ENCODE assay signal across 8 cellular contexts in genomic region chr16:14634389-14634725, GRCh38. TPM values are rescaled to one million over a fixed set of nuclear protein-coding genes. Genes with fewer than 3 reads are reported as not detected.
DNase-seq lines count a peak whose midpoint lies in the region; ATAC-seq and TF ChIP-seq lines count a peak whose summit lies in the region.
"Had no signal": no experiment of that assay in that cellular context is flagged by ENCODE, and none has a peak within 500 bp of the region (broad histone marks: within the 10 kb centered on the region; RNA-seq: fewer than 3 reads in every experiment).

No MANE protein-coding gene starts in this region.

- no peaks in the 10 kb centered on the region for H3K27me3 Mint-ChIP-seq in H9 (ENCODE audit: low read depth)
- H3K27me3 Mint-ChIP-seq in T-helper 17 cell = no peaks in the 10 kb centered on the region

- no peak overlapping the region for H3K9ac ChIP-seq in H9 (ENCODE audit: extremely low read depth, insufficient read length, low read length)

- no peak overlapping the region for H3K56ac ChIP-seq in H9 (ENCODE audit: insufficient read length, low read depth, low read length)

- H3K27ac ChIP-seq in H9 (ENCODE audit: insufficient read length, low read depth, low read length) (no peak overlapping the region), foreskin keratinocyte (peak overlapping the region; percentile 86), skin epidermis (no peak overlapping the region)

- peak overlapping the region; percentile 27 for H2BK12ac ChIP-seq in H9 (ENCODE audit: insufficient read length, low read depth, low read length)

- H2BK20ac ChIP-seq in H9 (ENCODE audit: low read depth, low read length, poor library complexity, severe bottlenecking) = no peak overlapping the region

- H3K9me3 Mint-ChIP-seq in H9 = no peaks in the 10 kb centered on the region

- H3K23me2 ChIP-seq in H9 (ENCODE audit: insufficient read length, low read depth, low read length, poor library complexity, severe bottlenecking) = peaks cover 13% of the 10 kb centered on the region

- WGBS in H9 (ENCODE audit: extremely low coverage, insufficient read length, low lambda C conversion rate) = no CpG with 5 or more reads among the region's 7 CpGs

- no peak overlapping the region for H3K23ac ChIP-seq in H9 (ENCODE audit: insufficient read length, low read depth, low read length)

- ATAC-seq in T-helper 17 cell (no peak), foreskin keratinocyte (no peak), GM18511 (IDR thresholded peaks at IDR 0.05; ENCODE audit: unreplicated experiment) (no peak)

- peak overlapping the region in 6 of 7 experiments; percentile 88 to 99 (median 94) for H3K4me3 ChIP-seq in skin epidermis

- H4K91ac ChIP-seq in H9 (ENCODE audit: insufficient read length, low read depth, low read length) = no peak overlapping the region

- no peaks in the 10 kb centered on the region for H3K27me3 ChIP-seq in H9 (ENCODE audit: insufficient read depth, low read length)
- no peaks in the 10 kb centered on the region for H3K27me3 ChIP-seq in foreskin keratinocyte
- H3K27me3 ChIP-seq: adrenal gland had no signal

- H3K4me1 ChIP-seq in H9 (ENCODE audit: insufficient read depth, low read length) = peaks cover 5% of the 10 kb centered on the region; the same call in 1 of the 2 replicates
- H3K4me1 ChIP-seq in foreskin keratinocyte = peaks cover 22% of the 10 kb centered on the region

- no peak overlapping the region for H3T11ph ChIP-seq in H9 (ENCODE audit: low read length)

- DNase-seq in H9 = no peak
- DNase-seq in T-helper 17 cell = no peak
- no peak for DNase-seq in foreskin keratinocyte
- no peak for DNase-seq in iPS-NIHi7 (ENCODE audit: extremely low spot score)
- DNase-seq in T-helper 9 cell = no peak

- H3K4ac ChIP-seq in H9 (ENCODE audit: low read depth, low read length) = no peak overlapping the region

- H3K4me3 Mint-ChIP-seq in H9 = peak overlapping the region; percentile 100
- peak overlapping the region; percentile 99 for H3K4me3 Mint-ChIP-seq in T-helper 17 cell

- no peaks in the 10 kb centered on the region for H4K20me1 ChIP-seq in H9 (ENCODE audit: control insufficient read depth, insufficient read depth, insufficient read length)

- H3K18ac ChIP-seq in H9 (ENCODE audit: insufficient read length, low read depth, low read length) = no peak overlapping the region

- no peaks in the 10 kb centered on the region for H3K9me3 ChIP-seq in H9 (ENCODE audit: control insufficient read depth, low read depth, low read length)
- no peaks in the 10 kb centered on the region for H3K9me3 ChIP-seq in T-helper 17 cell (ENCODE audit: control insufficient read depth, low read length, poor library complexity, severe bottlenecking)
- H3K9me3 ChIP-seq: adrenal gland had no signal

- no peak overlapping the region for H3K14ac ChIP-seq in H9 (ENCODE audit: insufficient read depth, low read length)

- H2AFZ ChIP-seq in H9 (ENCODE audit: low read length) = no peak overlapping the region

- no peak for TF ChIP-seq CTCF in H9 (conservative IDR thresholded peaks at IDR 0.05)
- no peak for TF ChIP-seq CTCF in foreskin keratinocyte (conservative IDR thresholded peaks at IDR 0.05)

- H2BK5ac ChIP-seq in H9 (ENCODE audit: insufficient read length, low read length) = no peak overlapping the region

- no peak overlapping the region for H4K8ac ChIP-seq in H9 (replicated peaks; ENCODE audit: insufficient read length, low read depth, low read length)

- no peak overlapping the region for H2BK120ac ChIP-seq in H9 (ENCODE audit: low read depth, low read length, poor library complexity, severe bottlenecking)

- H3K27ac Mint-ChIP-seq in H9 (peak overlapping the region; percentile 87 to 99 (median 98)), T-helper 17 cell (peak overlapping the region; percentile 97)

- H3K4me1 Mint-ChIP-seq in H9 = peaks cover 46 to 61% of the 10 kb centered on the region in 2 experiments
- H3K4me1 Mint-ChIP-seq in T-helper 17 cell = peaks cover 40% of the 10 kb centered on the region

- H3K36me3 Mint-ChIP-seq in H9 (ENCODE audit: insufficient read depth in 1 of 3, low read depth in 3 of 3) (peaks cover 12 to 27% (median 19%) of the 10 kb centered on the region in 3 experiments; a peak in 6 of 7 replicates), T-helper 17 cell (ENCODE audit: low read depth) (no peaks in the 10 kb centered on the region)

- H3K79me1 ChIP-seq in H9 (ENCODE audit: insufficient read depth, low read depth, low read length, poor library complexity, severe bottlenecking) = peaks cover 15% of the 10 kb centered on the region

- H3K79me2 ChIP-seq in H9 (ENCODE audit: insufficient read depth, low read length) = peaks cover 19% of the 10 kb centered on the region; the same call in 1 of the 2 replicates

- no peak overlapping the region for H2BK15ac ChIP-seq in H9 (ENCODE audit: low read depth, low read length)

- no peak overlapping the region for H2AK5ac ChIP-seq in H9 (ENCODE audit: insufficient read length, low read length)

- no peak overlapping the region for H4K5ac ChIP-seq in H9 (ENCODE audit: insufficient read length, low read depth, low read length)

- peak overlapping the region; percentile 86 for H3K4me2 ChIP-seq in H9 (ENCODE audit: insufficient read depth, insufficient read length, low read length)

RNA-seq across cellular contexts. Expression of gene BFAR, which starts 1.6 kb away (rescaled TPM):
- total RNA-seq in H9 (2021) = 90.9 and 91.7 TPM in 2 replicates
- 10 to 100 TPM; 41.6 to 42.5 TPM for total RNA-seq in T-helper 17 cell
- 73.5 and 79.4 TPM in 2 replicates for total RNA-seq in foreskin keratinocyte
- polyA plus RNA-seq in foreskin keratinocyte = 52.8 and 53.2 TPM in 2 replicates

RNA-seq across cellular contexts. Expression of gene PARN, which starts 4.3 kb away (rescaled TPM):
- total RNA-seq in H9 (2021) = 56.2 and 57.1 TPM in 2 replicates
- 10 to 100 TPM; 29.0 to 31.6 TPM for total RNA-seq in T-helper 17 cell
- total RNA-seq in foreskin keratinocyte = 32.0 and 32.2 TPM in 2 replicates
- 16.0 and 18.1 TPM in 2 replicates for polyA plus RNA-seq in foreskin keratinocyte

RNA-seq across cellular contexts. Expression of gene PLA2G10, which starts 59.8 kb away (rescaled TPM):
- total RNA-seq in H9 (2021) (1.0 and 2.2 TPM in 2 replicates), T-helper 17 cell (not detected), foreskin keratinocyte (0.34 and 0.71 TPM in 2 replicates)
- polyA plus RNA-seq in foreskin keratinocyte = 0.79 and 0.90 TPM in 2 replicates
- total RNA-seq: adrenal gland had no signal
- polyA plus RNA-seq: adrenal gland had no signal
